Comparison of ENCODE assay signal across 1 cellular context in the genomic region with DNA sequence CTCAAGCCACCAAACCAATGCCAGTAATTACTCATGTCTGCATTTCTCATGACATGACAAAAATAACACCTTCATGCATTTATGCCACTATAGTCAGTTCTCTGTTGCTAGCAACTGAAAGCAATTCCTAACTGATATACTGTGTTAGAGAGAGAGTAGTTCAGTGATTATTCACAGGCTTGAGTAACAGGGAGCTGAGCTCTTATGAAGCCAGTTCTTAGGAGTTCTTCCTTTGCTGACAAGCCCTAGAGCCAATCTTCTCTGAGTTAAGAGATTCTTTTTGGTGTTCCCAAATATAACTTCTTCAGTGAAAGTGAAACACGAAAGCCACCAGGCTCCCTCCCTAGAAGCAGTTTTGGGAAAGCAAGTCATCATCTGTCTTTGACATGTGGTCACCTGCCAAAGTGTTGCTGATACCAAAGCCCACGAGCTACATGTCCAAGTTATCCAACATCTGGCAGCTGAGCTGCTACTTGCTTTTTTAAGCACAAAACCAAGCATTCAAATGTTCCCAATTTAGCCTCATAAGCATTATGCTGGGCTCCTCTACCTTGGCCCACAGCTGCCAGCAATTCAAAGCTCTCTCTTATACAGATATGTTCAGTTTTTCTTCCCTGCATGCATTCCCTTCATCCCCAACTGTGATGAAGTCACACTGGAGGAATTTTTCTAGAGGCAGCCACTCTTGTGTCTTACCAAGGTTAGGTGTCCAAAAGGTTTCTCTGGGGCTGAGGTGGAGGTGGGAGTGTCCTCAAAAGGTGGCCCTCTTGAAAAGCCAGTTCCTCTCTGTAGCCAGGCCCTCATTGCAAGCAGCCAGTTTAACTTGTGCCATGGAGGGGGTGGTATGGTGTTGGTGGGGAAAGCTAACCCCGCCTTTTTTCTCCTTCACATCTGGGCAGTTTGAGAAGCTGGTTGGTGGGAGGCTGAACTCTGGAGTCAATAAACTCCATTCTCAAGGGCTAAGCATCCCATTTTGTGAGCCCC.
TF ChIP-seq lines count a peak whose summit lies in the region.

No MANE protein-coding gene starts in this region.

TF ChIP-seq in K562, 482 proteins besides CTCF, POLR2A, EP300 and RAD21 (continued from another document):
- peak; percentile 7; the same call in 1 of the 2 replicates for TF ChIP-seq C11orf30 (IDR thresholded peaks at IDR 0.05; ENCODE audit: low read depth)
- peak; percentile 49; the same call in 1 of the 2 replicates for TF ChIP-seq ZNF316 (IDR thresholded peaks at IDR 0.05)
- TF ChIP-seq CHCHD3 (CRISPR knock-in tag; IDR thresholded peaks at IDR 0.05): no peak
- no peak for TF ChIP-seq SAFB (IDR thresholded peaks at IDR 0.05; ENCODE audit: borderline replicate concordance, low read depth, low read length)
- TF ChIP-seq MAFG (tag; conservative IDR thresholded peaks at IDR 0.05): 0 out of 2 replicates have a peak, but pooled peaks have one; percentile 34
